Comparison of ENCODE assay signal across 2 cellular contexts in the genomic region with DNA sequence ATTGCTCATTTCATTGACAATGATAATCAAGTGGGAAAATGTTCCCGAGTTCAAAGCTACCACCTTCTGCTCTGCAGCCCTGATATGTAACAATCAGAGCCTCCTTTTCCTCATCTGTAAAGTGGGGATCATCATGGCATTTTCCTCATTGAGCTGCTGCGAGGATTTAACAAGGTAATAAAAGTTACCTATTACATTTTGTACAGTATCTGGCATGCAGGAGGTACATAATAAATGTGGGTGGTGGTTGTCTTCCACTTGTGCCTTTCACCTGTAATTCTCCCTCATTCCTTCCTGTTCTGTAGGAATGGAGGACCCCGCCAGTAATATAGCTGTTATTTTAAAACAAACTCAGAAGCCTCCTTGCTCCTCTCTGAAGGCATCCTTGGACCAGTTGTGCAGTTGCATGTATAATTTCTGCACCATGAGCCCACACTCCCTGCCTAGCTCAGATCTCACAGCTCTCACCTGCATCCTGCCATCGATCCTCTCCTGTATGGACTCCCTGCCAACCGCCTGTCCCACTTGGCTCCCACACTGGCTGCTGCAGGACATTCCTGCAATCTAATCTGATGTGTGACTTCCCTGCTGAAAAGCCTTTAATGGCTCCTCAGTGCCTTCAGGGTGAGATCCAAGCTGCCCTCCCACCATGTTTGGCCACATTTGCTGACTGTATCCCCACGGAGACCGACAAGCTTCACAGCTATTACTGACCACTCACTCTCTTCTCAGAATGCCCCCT.
TF ChIP-seq lines count a peak whose summit lies in the region.

No MANE protein-coding gene starts in this region.

TF ChIP-seq in GM23338, 12 proteins besides CTCF, POLR2A, EP300 and RAD21 (continues in another document):
- TF ChIP-seq, protein P1, sequence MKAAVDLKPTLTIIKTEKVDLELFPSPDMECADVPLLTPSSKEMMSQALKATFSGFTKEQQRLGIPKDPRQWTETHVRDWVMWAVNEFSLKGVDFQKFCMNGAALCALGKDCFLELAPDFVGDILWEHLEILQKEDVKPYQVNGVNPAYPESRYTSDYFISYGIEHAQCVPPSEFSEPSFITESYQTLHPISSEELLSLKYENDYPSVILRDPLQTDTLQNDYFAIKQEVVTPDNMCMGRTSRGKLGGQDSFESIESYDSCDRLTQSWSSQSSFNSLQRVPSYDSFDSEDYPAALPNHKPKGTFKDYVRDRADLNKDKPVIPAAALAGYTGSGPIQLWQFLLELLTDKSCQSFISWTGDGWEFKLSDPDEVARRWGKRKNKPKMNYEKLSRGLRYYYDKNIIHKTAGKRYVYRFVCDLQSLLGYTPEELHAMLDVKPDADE (IDR thresholded peaks at IDR 0.05) = no peak
- no peak for TF ChIP-seq ZNF114 (CRISPR knock-in tag; IDR thresholded peaks at IDR 0.05)
- TF ChIP-seq NANOG (IDR thresholded peaks at IDR 0.05; ENCODE audit: borderline replicate concordance) = no peak
- TF ChIP-seq EZH2phosphoT487 (IDR thresholded peaks at IDR 0.05; ENCODE audit: unreplicated experiment) = no peak
- TF ChIP-seq, protein P2, sequence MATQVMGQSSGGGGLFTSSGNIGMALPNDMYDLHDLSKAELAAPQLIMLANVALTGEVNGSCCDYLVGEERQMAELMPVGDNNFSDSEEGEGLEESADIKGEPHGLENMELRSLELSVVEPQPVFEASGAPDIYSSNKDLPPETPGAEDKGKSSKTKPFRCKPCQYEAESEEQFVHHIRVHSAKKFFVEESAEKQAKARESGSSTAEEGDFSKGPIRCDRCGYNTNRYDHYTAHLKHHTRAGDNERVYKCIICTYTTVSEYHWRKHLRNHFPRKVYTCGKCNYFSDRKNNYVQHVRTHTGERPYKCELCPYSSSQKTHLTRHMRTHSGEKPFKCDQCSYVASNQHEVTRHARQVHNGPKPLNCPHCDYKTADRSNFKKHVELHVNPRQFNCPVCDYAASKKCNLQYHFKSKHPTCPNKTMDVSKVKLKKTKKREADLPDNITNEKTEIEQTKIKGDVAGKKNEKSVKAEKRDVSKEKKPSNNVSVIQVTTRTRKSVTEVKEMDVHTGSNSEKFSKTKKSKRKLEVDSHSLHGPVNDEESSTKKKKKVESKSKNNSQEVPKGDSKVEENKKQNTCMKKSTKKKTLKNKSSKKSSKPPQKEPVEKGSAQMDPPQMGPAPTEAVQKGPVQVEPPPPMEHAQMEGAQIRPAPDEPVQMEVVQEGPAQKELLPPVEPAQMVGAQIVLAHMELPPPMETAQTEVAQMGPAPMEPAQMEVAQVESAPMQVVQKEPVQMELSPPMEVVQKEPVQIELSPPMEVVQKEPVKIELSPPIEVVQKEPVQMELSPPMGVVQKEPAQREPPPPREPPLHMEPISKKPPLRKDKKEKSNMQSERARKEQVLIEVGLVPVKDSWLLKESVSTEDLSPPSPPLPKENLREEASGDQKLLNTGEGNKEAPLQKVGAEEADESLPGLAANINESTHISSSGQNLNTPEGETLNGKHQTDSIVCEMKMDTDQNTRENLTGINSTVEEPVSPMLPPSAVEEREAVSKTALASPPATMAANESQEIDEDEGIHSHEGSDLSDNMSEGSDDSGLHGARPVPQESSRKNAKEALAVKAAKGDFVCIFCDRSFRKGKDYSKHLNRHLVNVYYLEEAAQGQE (IDR thresholded peaks at IDR 0.05; ENCODE audit: unreplicated experiment) = no peak
- TF ChIP-seq CREB1 (CRISPR knock-in tag; IDR thresholded peaks at IDR 0.05; ENCODE audit: low read depth) = no peak
- TF ChIP-seq JUNB (IDR thresholded peaks at IDR 0.05; ENCODE audit: unreplicated experiment) = no peak
- TF ChIP-seq STAT1 (IDR thresholded peaks at IDR 0.05; ENCODE audit: unreplicated experiment) = no peak
- TF ChIP-seq ZNF331 (CRISPR knock-in tag; IDR thresholded peaks at IDR 0.05; ENCODE audit: low read depth) = no peak
- no peak for TF ChIP-seq POLR2AphosphoS5 (IDR thresholded peaks at IDR 0.05; ENCODE audit: low read depth)

TF ChIP-seq in H1, 55 proteins besides CTCF, POLR2A, EP300 and RAD21:
- TF ChIP-seq HDAC6 (IDR thresholded peaks at IDR 0.05; ENCODE audit: low read depth, low read length) (no peak), POLR2AphosphoS5 (IDR thresholded peaks at IDR 0.05; ENCODE audit: low read depth, low read length) (no peak), SIN3A (conservative IDR thresholded peaks at IDR 0.05 in 1 of 2, IDR thresholded peaks at IDR 0.05 in 1 of 2; ENCODE audit: low read depth in 1 of 2, low read length in 2 of 2) (no peak), HDAC2 (IDR thresholded peaks at IDR 0.05; ENCODE audit: borderline replicate concordance in 1 of 2, low read depth in 2 of 2, low read length in 2 of 2) (no peak), TAF7 (optimal IDR thresholded peaks at IDR 0.05; ENCODE audit: borderline replicate concordance, low read depth, low read length) (no peak), SIRT6 (IDR thresholded peaks at IDR 0.05; ENCODE audit: low read length) (no peak), ZNF274 (IDR thresholded peaks at IDR 0.05; ENCODE audit: borderline replicate concordance, extremely low read depth, low read length) (no peak), KDM1A (IDR thresholded peaks at IDR 0.05; ENCODE audit: borderline replicate concordance, low read length) (no peak), NANOG (IDR thresholded peaks at IDR 0.05; ENCODE audit: insufficient read depth, low read depth, low read length, poor library complexity, severe bottlenecking) (no peak), KDM4A (IDR thresholded peaks at IDR 0.05; ENCODE audit: low read depth, low read length, severe bottlenecking) (no peak), CEBPB (IDR thresholded peaks at IDR 0.05; ENCODE audit: low read depth, low read length) (no peak), SIX5 (IDR thresholded peaks at IDR 0.05; ENCODE audit: low read depth, low read length) (no peak), GABPA (IDR thresholded peaks at IDR 0.05; ENCODE audit: borderline replicate concordance, insufficient read depth, low read length) (no peak)
